In genomic region chr6:123744840-123745239, GRCh38 we compare ENCODE assay signal across 27 cellular contexts. TPM values are rescaled to one million over a fixed set of nuclear protein-coding genes. Genes with fewer than 3 reads are reported as not detected.
"Had no signal": no experiment of that assay in that cellular context is flagged by ENCODE, and none has a peak within 500 bp of the region (broad histone marks: within the 10 kb centered on the region; RNA-seq: fewer than 3 reads in every experiment).

No MANE protein-coding gene starts in this region.

- H3K4me1 ChIP-seq: stomach, suprapubic skin, testis, thyroid gland, tibial artery, transverse colon, upper lobe of left lung, upper lobe of right lung, uterus, vagina had no signal

- DNase-seq: stimulated activated CD4-positive, alpha-beta T cell treated with anti-CD3 and anti-CD28 coated beads, Interleukin-2, amount 100 ng/mL, for 48 hours; stimulated activated CD4-positive, alpha-beta T cell treated with anti-CD3 and anti-CD28 coated beads, Interleukin-4, amount 100 ng/mL, for 1 hour; stimulated activated CD4-positive, alpha-beta T cell treated with anti-CD3 and anti-CD28 coated beads, Interleukin-4, amount 100 ng/mL, for 24 hours; stimulated activated CD4-positive, alpha-beta T cell treated with anti-CD3 and anti-CD28 coated beads, Interleukin-4, amount 100 ng/mL, for 4 hours; stimulated activated CD8-positive, alpha-beta memory T cell treated with anti-CD3 and anti-CD28 coated beads, Interleukin-4, amount 100 ng/mL, for 48 hours; stimulated activated naive B cell treated with anti-CD40 and anti-IgM and Interleukin-4, amounts not matched to agents 10 μg/mL and 1 μg/mL and 100 μg/mL, for 72 hours; stimulated activated naive CD4-positive, alpha-beta T cell; stimulated activated naive CD4-positive, alpha-beta T cell treated with Interleukin-2 at 50 U/mL for 16 hours; stimulated activated naive CD8-positive, alpha-beta T cell treated with anti-CD3 and anti-CD28 coated beads, Interleukin-15, amount 100 ng/mL, for 72 hours; stimulated activated naive CD8-positive, alpha-beta T cell treated with anti-CD3 and anti-CD28 coated beads, Interleukin-15, Interleukin-2, amounts not matched to agents 100 U/mL and 50 U/mL, for 24 hours; stomach; substantia nigra; testis; thyroid gland; tibial artery; transverse colon; trophoblast cell; upper lobe of left lung; upper lobe of right lung; uterus had no signal

- H3K9me3 ChIP-seq: stomach, suprapubic skin, testis, thoracic aorta, thyroid gland, tibial artery, tibial nerve, transverse colon, upper lobe of left lung, upper lobe of right lung, uterus, vagina had no signal

- H3K36me3 ChIP-seq: stomach, suprapubic skin, thoracic aorta, thyroid gland, tibial artery, tibial nerve, transverse colon, upper lobe of left lung, upper lobe of right lung, uterus, vagina had no signal

- H3K27me3 ChIP-seq: stomach, suprapubic skin, testis, thyroid gland, tibial artery, tibial nerve, transverse colon, upper lobe of left lung, upper lobe of right lung, uterus, vagina had no signal

- ATAC-seq: stimulated activated effector memory CD8-positive, alpha-beta T cell treated with anti-CD3 and anti-CD28 coated beads, Interleukin-12 subunit alpha, Interleukin-12 subunit beta, amount 100 ng/mL, for 72 hours; stimulated activated memory B cell treated with anti-CD40 and anti-IgM and Interleukin-4, amounts not matched to agents 10 μg/mL and 1 μg/mL and 100 μg/mL, for 72 hours; stimulated activated naive B cell treated with anti-CD40 and anti-IgM and Interleukin-4, amounts not matched to agents 10 μg/mL and 1 μg/mL and 100 μg/mL, for 72 hours; stimulated activated naive CD8-positive, alpha-beta T cell treated with anti-CD3 and anti-CD28 coated beads, Interleukin-15, amount 100 ng/mL, for 72 hours; stimulated activated naive CD8-positive, alpha-beta T cell treated with anti-CD3 and anti-CD28 coated beads, Interleukin-15, Interleukin-2, amounts not matched to agents 100 U/mL and 50 U/mL, for 24 hours; upper lobe of right lung had no signal

- H3K27ac ChIP-seq: stomach, suprapubic skin, testis, thoracic aorta, thyroid gland, tibial artery, tibial nerve, transverse colon, upper lobe of left lung, upper lobe of right lung, uterus, vagina had no signal

- H3K4me3 ChIP-seq: stomach, suprapubic skin, testis, thoracic aorta, thyroid gland, tibial artery, tibial nerve, transverse colon, upper lobe of left lung, upper lobe of right lung, uterus, vagina had no signal

RNA-seq across cellular contexts. Expression of gene NKAIN2, which starts 58.8 kb away (rescaled TPM):
- total RNA-seq: subcutaneous adipose tissue, upper lobe of right lung, vagina had no signal
